13 cellular contexts compared by ENCODE assay signal in the genomic region with DNA sequence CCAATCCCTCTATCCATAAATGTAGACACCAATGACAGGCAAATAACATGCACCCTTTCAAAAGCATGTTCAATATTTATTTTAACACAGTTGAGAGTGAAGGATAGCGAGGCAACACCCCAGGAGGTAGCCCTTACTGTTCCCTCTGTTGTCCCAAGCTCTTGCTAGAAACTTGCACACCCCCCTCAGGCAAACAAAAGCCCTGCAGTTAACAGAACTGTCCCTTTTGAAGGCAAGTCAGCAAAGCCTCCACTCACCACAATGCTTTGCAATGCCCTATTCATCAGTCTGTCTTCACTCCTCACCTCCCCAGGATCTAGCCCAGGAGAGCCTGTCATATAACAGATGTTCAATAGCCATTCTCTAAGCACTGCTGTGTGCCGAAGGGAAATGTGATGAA. TPM values are rescaled to one million over a fixed set of nuclear protein-coding genes. Genes with fewer than 3 reads are reported as not detected.
A peak's percentile ranks its signal among the peaks of the same experiment; 100 is the strongest.
DNase-seq lines count a peak whose midpoint lies in the region; TF ChIP-seq lines count a peak whose summit lies in the region.
"Had no signal": no experiment of that assay in that cellular context is flagged by ENCODE, and none has a peak within 500 bp of the region (broad histone marks: within the 10 kb centered on the region; RNA-seq: fewer than 3 reads in every experiment).

No MANE protein-coding gene starts in this region.

- no peaks in the 10 kb centered on the region for H3K79me1 ChIP-seq in H9 (ENCODE audit: insufficient read depth, low read depth, low read length, poor library complexity, severe bottlenecking)

- no peak overlapping the region for H2BK120ac ChIP-seq in H9 (ENCODE audit: low read depth, low read length, poor library complexity, severe bottlenecking)

- no peak overlapping the region for H4K5ac ChIP-seq in H9 (ENCODE audit: insufficient read length, low read depth, low read length)

- no peak overlapping the region for H3K23ac ChIP-seq in H9 (ENCODE audit: insufficient read length, low read depth, low read length)

- H2AK5ac ChIP-seq in H9 (ENCODE audit: insufficient read length, low read length): no peak overlapping the region

- H3K36me3 Mint-ChIP-seq in H9 (ENCODE audit: insufficient read depth in 1 of 3, low read depth in 3 of 3): no peaks in the 10 kb centered on the region
- H3K36me3 Mint-ChIP-seq: memory B cell had no signal

- H3T11ph ChIP-seq in H9 (ENCODE audit: low read length): no peak overlapping the region

- H3K4ac ChIP-seq in H9 (ENCODE audit: low read depth, low read length): no peak overlapping the region

- no peak overlapping the region for H2AFZ ChIP-seq in H9 (ENCODE audit: low read length)

- H3K27ac Mint-ChIP-seq in H9: peak overlapping the region in 2 of 3 experiments; percentile 12 to 21; a peak in 2 of 7 replicates
- H3K27ac Mint-ChIP-seq: memory B cell had no signal

- H3K23me2 ChIP-seq in H9 (ENCODE audit: insufficient read length, low read depth, low read length, poor library complexity, severe bottlenecking): peaks cover 5% of the 10 kb centered on the region

- H3K9ac ChIP-seq in H9 (ENCODE audit: extremely low read depth, insufficient read length, low read length): no peak overlapping the region

- no peak overlapping the region for H2BK15ac ChIP-seq in H9 (ENCODE audit: low read depth, low read length)

- H2BK20ac ChIP-seq in H9 (ENCODE audit: low read depth, low read length, poor library complexity, severe bottlenecking): no peak overlapping the region

- H4K91ac ChIP-seq in H9 (ENCODE audit: insufficient read length, low read depth, low read length): no peak overlapping the region

- peak overlapping the region in 1 of 2 experiments; percentile 19; a peak in 1 of 5 replicates for H3K4me3 Mint-ChIP-seq in H9
- H3K4me3 Mint-ChIP-seq: memory B cell had no signal

- H4K20me1 ChIP-seq in H9 (ENCODE audit: control insufficient read depth, insufficient read depth, insufficient read length): no peaks in the 10 kb centered on the region

- no peaks in the 10 kb centered on the region for H3K9me3 ChIP-seq in H9 (ENCODE audit: control insufficient read depth, low read depth, low read length)
- H3K9me3 ChIP-seq: body of pancreas had no signal

- no peak overlapping the region for H4K8ac ChIP-seq in H9 (replicated peaks; ENCODE audit: insufficient read length, low read depth, low read length)

- DNase-seq in DMS 273 (lab: John Stamatoyannopoulos, UW; ENCODE audit: unreplicated experiment) (peak; percentile 54), DMS 273 treated with DMSO at 0.1 percent for 48 hours (lab: John Stamatoyannopoulos, UW) (no peak), H9 (peak; percentile 65), RKO (ENCODE audit: low spot score) (peak; percentile 40), islet precursor cell (peak; percentile 71), NCI-H187 treated with DMSO at 0.1 percent for 48 hours (lab: John Stamatoyannopoulos, UW) (no peak), NCI-H128 (lab: John Stamatoyannopoulos, UW; ENCODE audit: unreplicated experiment) (no peak), caudate nucleus (lab: John Stamatoyannopoulos, UW) (no peak)
- DNase-seq: activated CD8-positive, alpha-beta memory T cell treated with anti-CD3 and anti-CD28 coated beads for 24 hours; body of pancreas had no signal

- no peak overlapping the region for H3K4me2 ChIP-seq in H9 (ENCODE audit: insufficient read depth, insufficient read length, low read length)

- H3K4me1 Mint-ChIP-seq in H9: peaks cover 18 to 19% of the 10 kb centered on the region in 2 experiments

- H3K27me3 Mint-ChIP-seq in H9 (ENCODE audit: low read depth): no peaks in the 10 kb centered on the region; the same call in 1 of the 2 replicates

- no peaks in the 10 kb centered on the region for H3K27me3 ChIP-seq in H9 (ENCODE audit: insufficient read depth, low read length)
- H3K27me3 ChIP-seq: body of pancreas had no signal

- no peak overlapping the region for H3K18ac ChIP-seq in H9 (ENCODE audit: insufficient read length, low read depth, low read length)

- no peak overlapping the region for H3K14ac ChIP-seq in H9 (ENCODE audit: insufficient read depth, low read length)

- no peaks in the 10 kb centered on the region for H3K9me3 Mint-ChIP-seq in H9
- H3K9me3 Mint-ChIP-seq: memory B cell had no signal

- peaks cover 4% of the 10 kb centered on the region; the same call in 1 of the 2 replicates for H3K79me2 ChIP-seq in H9 (ENCODE audit: insufficient read depth, low read length)

- WGBS in H9 (ENCODE audit: extremely low coverage, insufficient read length, low lambda C conversion rate): no CpG with 5 or more reads among the region's 2 CpGs

- peak; percentile 46; the same call in 2 of the 3 replicates for TF ChIP-seq CTCF in H9 (conservative IDR thresholded peaks at IDR 0.05)

- H3K4me1 ChIP-seq in H9 (ENCODE audit: insufficient read depth, low read length): no peaks in the 10 kb centered on the region; the same call in 1 of the 2 replicates

- no peak overlapping the region for H3K56ac ChIP-seq in H9 (ENCODE audit: insufficient read length, low read depth, low read length)

- H2BK12ac ChIP-seq in H9 (ENCODE audit: insufficient read length, low read depth, low read length): no peak overlapping the region

- no peak overlapping the region for H3K27ac ChIP-seq in H9 (ENCODE audit: insufficient read length, low read depth, low read length)
- H3K27ac ChIP-seq in caudate nucleus (ENCODE audit: low read depth, low read length): no peak overlapping the region
- H3K27ac ChIP-seq: 22Rv1, body of pancreas, RWPE1 had no signal

- no peak overlapping the region for H2BK5ac ChIP-seq in H9 (ENCODE audit: insufficient read length, low read length)

RNA-seq across cellular contexts. Expression of a gene that starts 3.5 kb away (rescaled TPM):
- 15.3 and 18.5 TPM in 2 replicates for total RNA-seq in H9 (2021)

RNA-seq across cellular contexts. Expression of a gene that starts 44.3 kb away (rescaled TPM):
- total RNA-seq in H9 (2021): 25.7 and 26.5 TPM in 2 replicates

Comparison
In these comparisons a context has a peak if more than half of its experiments do, and no peak if none do; other contexts are left out.
1. DNase-seq: peak in DMS 273 (single experiment), H9 (single experiment), RKO (single experiment) and islet precursor cell (single experiment); none in DMS 273 treated with DMSO at 0.1 percent for 48 hours (single experiment), NCI-H187 treated with DMSO at 0.1 percent for 48 hours (single experiment), NCI-H128 (single experiment) and caudate nucleus (0 of 61).